Comparison of ENCODE assay signal across 8 cellular contexts in the genomic region with DNA sequence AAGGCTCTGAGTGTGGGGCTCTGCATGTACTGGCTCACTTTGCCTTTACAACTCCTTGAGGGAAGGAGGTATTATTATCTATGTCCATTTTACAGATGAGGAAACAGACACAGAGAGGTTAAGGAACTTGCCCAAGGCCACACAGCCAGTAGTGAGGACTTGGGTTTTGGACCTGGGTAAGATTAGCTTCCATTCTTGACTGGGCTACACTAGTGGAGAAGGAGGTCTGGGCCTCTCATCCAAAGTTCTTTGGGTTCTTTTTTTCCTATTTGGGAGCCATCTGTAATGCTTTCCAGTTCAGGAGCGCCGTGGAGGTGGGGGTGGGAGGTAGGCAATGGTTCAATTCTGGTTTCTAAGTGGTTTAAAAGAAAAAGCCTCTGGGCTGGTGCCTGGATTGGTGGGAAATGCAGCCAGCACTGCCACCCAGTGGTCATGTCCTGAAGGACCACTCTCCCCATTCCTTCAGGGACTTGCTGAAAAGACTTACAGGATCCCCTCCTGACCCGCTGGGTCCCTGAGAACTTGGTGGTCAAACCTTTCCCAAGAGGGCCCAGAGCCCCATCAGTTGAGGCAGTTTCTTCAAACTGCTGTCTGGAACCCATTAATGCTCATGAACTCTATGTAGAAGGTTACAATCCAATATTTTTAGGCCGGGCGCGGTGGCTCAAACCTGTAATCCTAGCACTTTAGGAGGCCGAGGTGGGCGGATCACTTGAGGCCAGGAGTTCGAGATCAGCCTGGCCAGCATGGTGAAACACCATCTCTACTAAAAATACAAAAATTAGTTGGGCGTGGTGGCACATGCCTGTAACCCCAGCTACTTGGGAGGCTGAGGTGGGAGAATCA. TPM values are rescaled to one million over a fixed set of nuclear protein-coding genes. Genes with fewer than 3 reads are reported as not detected.
DNase-seq lines count a peak whose midpoint lies in the region; ATAC-seq, FAIRE-seq and TF ChIP-seq lines count a peak whose summit lies in the region.

No MANE protein-coding gene starts in this region.

- H3K4me3 Mint-ChIP-seq in effector memory CD8-positive, alpha-beta T cell = no peak overlapping the region

- H3K4me3 ChIP-seq in A549 (no peak overlapping the region), GM12875 (ENCODE audit: low read depth, low read length) (no peak overlapping the region)

- no peak for TF ChIP-seq EP300 in A549 (IDR thresholded peaks at IDR 0.05)

- POLR2A ChIA-PET in A549 (lab: Yijun Ruan, JAX) = no interaction called here

- no peaks in the 10 kb centered on the region for H3K9me3 Mint-ChIP-seq in effector memory CD8-positive, alpha-beta T cell

- no peak for TF ChIP-seq POLR2A in A549 (IDR thresholded peaks at IDR 0.05; ENCODE audit: low read length)

- peaks cover 2% of the 10 kb centered on the region for H3K36me3 Mint-ChIP-seq in effector memory CD8-positive, alpha-beta T cell (ENCODE audit: insufficient read depth)

- whole genome bisulfite sequencing in A549 (ENCODE audit: missing lambda C conversion rate) = 42% methylated on average over 10 of the region's 10 CpGs

- peaks cover 11 to 58% of the 10 kb centered on the region in 2 donors for H3K27me3 Mint-ChIP-seq in effector memory CD8-positive, alpha-beta T cell

- no peak overlapping the region for H3K4me2 ChIP-seq in A549

- H3K4me1 ChIP-seq in A549 = no peaks in the 10 kb centered on the region

- no peaks in the 10 kb centered on the region for H3K4me1 Mint-ChIP-seq in effector memory CD8-positive, alpha-beta T cell (ENCODE audit: low read depth in 2 of 2)

- ATAC-seq in A549 (peak; percentile 94 to 99), HG03045 (IDR thresholded peaks at IDR 0.05; ENCODE audit: unreplicated experiment) (peak; percentile 81)
- ATAC-seq in effector memory CD8-positive, alpha-beta T cell (replicated peaks) = peak; percentile 85

- DNase-seq in A549 (ENCODE audit: low read depth in 1 of 2, low spot score in 1 of 2) = peak; percentile 82 to 88
- peak; percentile 22 for DNase-seq in NCI-H446 treated with DMSO at 0.1 percent for 48 hours (lab: John Stamatoyannopoulos, UW)
- peak; percentile 58 to 61 for DNase-seq in activated CD4-positive, alpha-beta T cell treated with anti-CD3 and anti-CD28 coated beads, Interleukin-2, amount 50 U/mL, for 4 hours
- peak; percentile 51 to 62 (median 56) for DNase-seq in effector memory CD8-positive, alpha-beta T cell
- DNase-seq in mesenteric fat pad (ENCODE audit: low spot score) = peak; percentile 88
- peak; percentile 37 to 46 for DNase-seq in stimulated activated CD8-positive, alpha-beta memory T cell treated with anti-CD3 and anti-CD28 coated beads, Interleukin-7, amount 100 ng/mL, for 4 hours (ENCODE audit: low read depth in 2 of 2)

- FAIRE-seq in A549 (lab: Jason Lieb, UNC) = no peak

- H3K27ac ChIP-seq in A549 = no peak overlapping the region

- no peaks in the 10 kb centered on the region for H3K9me3 ChIP-seq in A549

- no peak overlapping the region for H3K27ac Mint-ChIP-seq in effector memory CD8-positive, alpha-beta T cell

- peak; percentile 95 to 96 for TF ChIP-seq RAD21 in A549 (conservative IDR thresholded peaks at IDR 0.05 in 1 of 2, IDR thresholded peaks at IDR 0.05 in 1 of 2)

- CTCF ChIA-PET in A549 (lab: Yijun Ruan, JAX) = interaction anchor here (0.5 to 11.9 kb wide), 66 partner anchors 9 to 1629 kb away, joined by 3 to 500 read pairs (median 4); partner anchors contain the start of genes RAB11FIP5 and SPR

- peak; percentile 96 for TF ChIP-seq CTCF in A549 (IDR thresholded peaks at IDR 0.05)
- peak; percentile 86 for TF ChIP-seq CTCF in GM12875 (IDR thresholded peaks at IDR 0.05; ENCODE audit: borderline replicate concordance, insufficient read depth, low read depth, low read length)

TF ChIP-seq in A549, 52 proteins besides CTCF, POLR2A, EP300 and RAD21:
- TF ChIP-seq PHF8 (IDR thresholded peaks at IDR 0.05; ENCODE audit: borderline replicate concordance, low read depth) = no peak
- TF ChIP-seq JUN (IDR thresholded peaks at IDR 0.05) = no peak
- TF ChIP-seq TFCP2L1 (CRISPR knock-in tag; IDR thresholded peaks at IDR 0.05) = no peak
- peak; percentile 39 for TF ChIP-seq ZFP36 (IDR thresholded peaks at IDR 0.05; ENCODE audit: borderline replicate concordance, partially characterized antibody)
- no peak for TF ChIP-seq CBX8 (IDR thresholded peaks at IDR 0.05)
- TF ChIP-seq SMC3 (IDR thresholded peaks at IDR 0.05) = peak; percentile 88

RNA-seq across cellular contexts. Expression of gene NOTO, which starts 38.6 kb away (rescaled TPM):
- not detected in 2 replicates for polyA plus RNA-seq in A549 (2011; rRNA removed)
- polyA plus RNA-seq in A549 (2012; cell fraction: cytosol; rRNA removed) = not detected in 2 replicates
- 0.07 TPM in 1 of 2 replicates, not detected in the other for polyA plus RNA-seq in A549 (2012; cell fraction: nucleus; rRNA removed)
- 0.03 to 0.07 TPM (median 0.04 TPM) in 3 replicates for polyA plus RNA-seq in A549 (2017; fragmentation: RNase III; extraction: RNeasy Plus Mini Kit Qiagen cat#74134 plus additional on column Dnase treatment)
- not detected in 2 replicates for polyA minus RNA-seq in A549 (2011; rRNA and poly(A)+ RNA removed)
- total RNA-seq in mesenteric fat pad = not detected

RNA-seq across cellular contexts. Expression of gene SMYD5, which starts 50.3 kb away (rescaled TPM):
- 40.3 and 52.5 TPM in 2 replicates for polyA plus RNA-seq in A549 (2011; rRNA removed)
- 42.8 and 52.8 TPM in 2 replicates for polyA plus RNA-seq in A549 (2012; cell fraction: cytosol; rRNA removed)
- 85.2 and 90.1 TPM in 2 replicates for polyA plus RNA-seq in A549 (2012; cell fraction: nucleus; rRNA removed)
- 46.7 to 53.2 TPM (median 52.2 TPM) in 3 replicates for polyA plus RNA-seq in A549 (2017; fragmentation: RNase III; extraction: RNeasy Plus Mini Kit Qiagen cat#74134 plus additional on column Dnase treatment)
- 65.1 and 84.2 TPM in 2 replicates for polyA minus RNA-seq in A549 (2011; rRNA and poly(A)+ RNA removed)
- total RNA-seq in mesenteric fat pad = 25.1 TPM

RNA-seq across cellular contexts. Expression of gene RAB11FIP5, which starts 51.0 kb away (rescaled TPM):
- polyA plus RNA-seq in A549 (2011; rRNA removed) (21.6 and 30.8 TPM in 2 replicates), A549 (2017; fragmentation: RNase III; extraction: RNeasy Plus Mini Kit Qiagen cat#74134 plus additional on column Dnase treatment) (18.7 to 21.8 TPM (median 21.7 TPM) in 3 replicates)
- 13.5 and 17.0 TPM in 2 replicates for polyA plus RNA-seq in A549 (2012; cell fraction: cytosol; rRNA removed)
- polyA plus RNA-seq in A549 (2012; cell fraction: nucleus; rRNA removed) = 16.9 and 20.7 TPM in 2 replicates
- 34.2 and 38.7 TPM in 2 replicates for polyA minus RNA-seq in A549 (2011; rRNA and poly(A)+ RNA removed)
- 28.1 TPM for total RNA-seq in mesenteric fat pad

Comparison
In these comparisons a context has a peak if more than half of its experiments do, and no peak if none do; other contexts are left out.
1. DNase-seq: peak in every context shown above with its lines; median percentile 88 in mesenteric fat pad; 85 in A549; 60 in activated CD4-positive, alpha-beta T cell treated with anti-CD3 and anti-CD28 coated beads, Interleukin-2, amount 50 U/mL, for 4 hours; 56 in effector memory CD8-positive, alpha-beta T cell; 42 in stimulated activated CD8-positive, alpha-beta memory T cell treated with anti-CD3 and anti-CD28 coated beads, Interleukin-7, amount 100 ng/mL, for 4 hours; 22 in NCI-H446 treated with DMSO at 0.1 percent for 48 hours.